In genomic region chr13:36495431-36495830, GRCh38 we compare ENCODE assay signal across 1 cellular context.
TF ChIP-seq lines count a peak whose summit lies in the region.

No MANE protein-coding gene starts in this region.

TF ChIP-seq in HEK293, 187 proteins besides CTCF, POLR2A, EP300 and RAD21 (continued from another document):
- TF ChIP-seq HIC1 (tag by site-specific recombination; IDR thresholded peaks at IDR 0.05) (no peak), INSM2 (tag by site-specific recombination; IDR thresholded peaks at IDR 0.05) (no peak), SCRT1 (tag by site-specific recombination; IDR thresholded peaks at IDR 0.05; ENCODE audit: borderline replicate concordance) (peak; percentile 72; the same call in 1 of the 2 replicates), GFI1B (tag by site-specific recombination; IDR thresholded peaks at IDR 0.05) (no peak), SCRT2 (tag by site-specific recombination; IDR thresholded peaks at IDR 0.05) (peak; percentile 77)
TF ChIP-seq in HEK293: peak in this region for 3.
